ENCODE assay signal across 1 cellular context in the genomic region with DNA sequence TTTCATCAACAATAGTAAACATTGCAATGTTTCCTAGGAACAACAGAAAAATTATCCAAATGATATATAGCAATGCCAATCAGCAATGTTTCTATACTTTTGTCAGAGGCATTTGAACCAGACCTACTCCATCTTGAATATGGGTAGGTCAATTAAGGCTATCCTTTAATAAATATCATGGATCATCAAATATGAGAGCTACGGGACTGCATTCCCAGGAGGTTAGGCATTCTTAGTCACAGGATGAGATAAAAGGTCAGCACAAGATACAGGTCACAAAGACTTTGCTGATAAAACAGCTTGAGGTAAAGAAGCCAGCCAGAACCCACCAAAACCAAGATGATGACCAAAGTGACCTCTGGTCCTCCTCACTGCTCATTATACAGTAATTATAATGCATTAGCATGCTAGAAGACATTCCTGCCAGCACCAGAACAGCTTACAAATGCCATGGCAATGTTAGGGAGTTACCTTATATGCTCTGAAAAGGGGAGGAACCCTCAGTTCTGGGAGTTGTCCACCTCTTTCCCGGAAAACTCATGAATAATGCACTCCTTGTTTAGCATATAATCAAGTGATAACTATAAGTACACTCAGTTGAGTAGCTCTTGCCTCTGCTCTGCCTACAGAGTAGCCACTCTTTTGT.
TF ChIP-seq lines count a peak whose summit lies in the region.

No MANE protein-coding gene starts in this region.

TF ChIP-seq in A549, 52 proteins besides CTCF, POLR2A, EP300 and RAD21 (continued from another document):
- TF ChIP-seq, protein P1, sequence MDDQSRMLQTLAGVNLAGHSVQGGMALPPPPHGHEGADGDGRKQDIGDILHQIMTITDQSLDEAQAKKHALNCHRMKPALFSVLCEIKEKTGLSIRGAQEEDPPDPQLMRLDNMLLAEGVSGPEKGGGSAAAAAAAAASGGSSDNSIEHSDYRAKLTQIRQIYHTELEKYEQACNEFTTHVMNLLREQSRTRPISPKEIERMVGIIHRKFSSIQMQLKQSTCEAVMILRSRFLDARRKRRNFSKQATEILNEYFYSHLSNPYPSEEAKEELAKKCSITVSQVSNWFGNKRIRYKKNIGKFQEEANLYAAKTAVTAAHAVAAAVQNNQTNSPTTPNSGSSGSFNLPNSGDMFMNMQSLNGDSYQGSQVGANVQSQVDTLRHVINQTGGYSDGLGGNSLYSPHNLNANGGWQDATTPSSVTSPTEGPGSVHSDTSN (IDR thresholded peaks at IDR 0.05) = no peak
- TF ChIP-seq HOXA7 (CRISPR knock-in tag; IDR thresholded peaks at IDR 0.05) (peak; percentile 82; the same call in 1 of the 2 replicates), RNF2 (IDR thresholded peaks at IDR 0.05; ENCODE audit: borderline replicate concordance, low read depth) (no peak), ZC3H11A (IDR thresholded peaks at IDR 0.05) (no peak), HOXB13 (CRISPR knock-in tag; IDR thresholded peaks at IDR 0.05; ENCODE audit: low read depth) (peak; percentile 94), MYC (IDR thresholded peaks at IDR 0.05; ENCODE audit: borderline replicate concordance, low read length) (no peak), TFCP2L1 (CRISPR knock-in tag; IDR thresholded peaks at IDR 0.05) (peak; percentile 58; the same call in 1 of the 2 replicates), POLR2AphosphoS2 (conservative IDR thresholded peaks at IDR 0.05; ENCODE audit: low read length) (no peak), CHD2 (IDR thresholded peaks at IDR 0.05; ENCODE audit: low read length, partially characterized antibody) (no peak), HEYL (CRISPR knock-in tag; IDR thresholded peaks at IDR 0.05) (peak; percentile 95), MAFK (IDR thresholded peaks at IDR 0.05; ENCODE audit: partially characterized antibody) (no peak), RARB (CRISPR knock-in tag; IDR thresholded peaks at IDR 0.05) (no peak), SMC3 (IDR thresholded peaks at IDR 0.05) (no peak), JUN (IDR thresholded peaks at IDR 0.05) (no peak), RFX5 (IDR thresholded peaks at IDR 0.05) (no peak), KDM5A (IDR thresholded peaks at IDR 0.05) (no peak), ZNF302 (CRISPR knock-in tag; IDR thresholded peaks at IDR 0.05) (peak; percentile 83), EHF (CRISPR knock-in tag; IDR thresholded peaks at IDR 0.05) (peak; percentile 89; the same call in 1 of the 2 replicates), CHD4 (IDR thresholded peaks at IDR 0.05; ENCODE audit: borderline replicate concordance) (no peak), ESRRA (IDR thresholded peaks at IDR 0.05; ENCODE audit: borderline replicate concordance, low read length) (no peak), EHMT2 (IDR thresholded peaks at IDR 0.05; ENCODE audit: low read depth) (no peak), NPAS2 (CRISPR knock-in tag; IDR thresholded peaks at IDR 0.05; ENCODE audit: borderline replicate concordance) (0 out of 2 replicates have a peak, but pooled peaks have one; percentile 43), TP53 (CRISPR knock-in tag; IDR thresholded peaks at IDR 0.05) (peak; percentile 76; the same call in 1 of the 2 replicates), PHF8 (IDR thresholded peaks at IDR 0.05; ENCODE audit: borderline replicate concordance, low read depth) (no peak), FOSB (CRISPR knock-in tag; IDR thresholded peaks at IDR 0.05) (peak; percentile 56; the same call in 1 of the 2 replicates), HDAC2 (IDR thresholded peaks at IDR 0.05) (no peak), ZSCAN20 (CRISPR knock-in tag; IDR thresholded peaks at IDR 0.05) (peak; percentile 92)
- TF ChIP-seq, protein P2, sequence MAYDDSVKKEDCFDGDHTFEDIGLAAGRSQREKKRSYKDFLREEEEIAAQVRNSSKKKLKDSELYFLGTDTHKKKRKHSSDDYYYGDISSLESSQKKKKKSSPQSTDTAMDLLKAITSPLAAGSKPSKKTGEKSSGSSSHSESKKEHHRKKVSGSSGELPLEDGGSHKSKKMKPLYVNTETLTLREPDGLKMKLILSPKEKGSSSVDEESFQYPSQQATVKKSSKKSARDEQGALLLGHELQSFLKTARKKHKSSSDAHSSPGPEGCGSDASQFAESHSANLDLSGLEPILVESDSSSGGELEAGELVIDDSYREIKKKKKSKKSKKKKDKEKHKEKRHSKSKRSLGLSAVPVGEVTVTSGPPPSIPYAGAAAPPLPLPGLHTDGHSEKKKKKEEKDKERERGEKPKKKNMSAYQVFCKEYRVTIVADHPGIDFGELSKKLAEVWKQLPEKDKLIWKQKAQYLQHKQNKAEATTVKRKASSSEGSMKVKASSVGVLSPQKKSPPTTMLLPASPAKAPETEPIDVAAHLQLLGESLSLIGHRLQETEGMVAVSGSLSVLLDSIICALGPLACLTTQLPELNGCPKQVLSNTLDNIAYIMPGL (CRISPR knock-in tag; IDR thresholded peaks at IDR 0.05; ENCODE audit: borderline replicate concordance) = 0 out of 2 replicates have a peak, but pooled peaks have one; percentile 41
- TF ChIP-seq, protein P3, sequence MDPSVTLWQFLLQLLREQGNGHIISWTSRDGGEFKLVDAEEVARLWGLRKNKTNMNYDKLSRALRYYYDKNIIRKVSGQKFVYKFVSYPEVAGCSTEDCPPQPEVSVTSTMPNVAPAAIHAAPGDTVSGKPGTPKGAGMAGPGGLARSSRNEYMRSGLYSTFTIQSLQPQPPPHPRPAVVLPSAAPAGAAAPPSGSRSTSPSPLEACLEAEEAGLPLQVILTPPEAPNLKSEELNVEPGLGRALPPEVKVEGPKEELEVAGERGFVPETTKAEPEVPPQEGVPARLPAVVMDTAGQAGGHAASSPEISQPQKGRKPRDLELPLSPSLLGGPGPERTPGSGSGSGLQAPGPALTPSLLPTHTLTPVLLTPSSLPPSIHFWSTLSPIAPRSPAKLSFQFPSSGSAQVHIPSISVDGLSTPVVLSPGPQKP (IDR thresholded peaks at IDR 0.05; ENCODE audit: low read depth, low read length) = no peak
- TF ChIP-seq, protein P4, sequence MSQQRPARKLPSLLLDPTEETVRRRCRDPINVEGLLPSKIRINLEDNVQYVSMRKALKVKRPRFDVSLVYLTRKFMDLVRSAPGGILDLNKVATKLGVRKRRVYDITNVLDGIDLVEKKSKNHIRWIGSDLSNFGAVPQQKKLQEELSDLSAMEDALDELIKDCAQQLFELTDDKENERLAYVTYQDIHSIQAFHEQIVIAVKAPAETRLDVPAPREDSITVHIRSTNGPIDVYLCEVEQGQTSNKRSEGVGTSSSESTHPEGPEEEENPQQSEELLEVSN (IDR thresholded peaks at IDR 0.05; ENCODE audit: borderline replicate concordance, low read depth) = no peak
TF ChIP-seq in A549: peak in this region for 14.
